Comparison of ENCODE assay signal across 1 cellular context in the genomic region with DNA sequence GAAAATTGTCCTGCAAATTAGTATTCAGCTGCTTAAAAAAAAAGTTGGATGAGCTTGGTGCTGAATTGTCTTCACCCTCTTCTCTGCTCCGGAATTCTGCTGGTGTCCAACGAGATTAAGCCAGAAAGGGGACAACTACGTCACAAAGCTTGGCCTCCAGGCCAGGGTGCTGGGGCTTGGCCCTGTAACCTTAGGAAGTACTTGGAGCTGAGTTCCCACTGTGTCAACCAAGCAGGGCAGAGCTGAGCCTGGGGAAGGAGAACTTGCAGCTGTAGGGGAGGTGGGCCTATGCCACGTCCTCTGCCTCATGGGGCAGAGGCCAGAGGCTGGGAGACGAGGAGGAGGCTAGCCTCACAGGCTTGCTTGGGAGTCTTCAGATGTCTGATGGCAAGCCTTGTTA.
TF ChIP-seq lines count a peak whose summit lies in the region.

No MANE protein-coding gene starts in this region.

TF ChIP-seq in IMR-90, 13 proteins besides CTCF, POLR2A, EP300 and RAD21:
- no peak for TF ChIP-seq MAFK (IDR thresholded peaks at IDR 0.05; ENCODE audit: low read depth, low read length)
- TF ChIP-seq, protein P1, sequence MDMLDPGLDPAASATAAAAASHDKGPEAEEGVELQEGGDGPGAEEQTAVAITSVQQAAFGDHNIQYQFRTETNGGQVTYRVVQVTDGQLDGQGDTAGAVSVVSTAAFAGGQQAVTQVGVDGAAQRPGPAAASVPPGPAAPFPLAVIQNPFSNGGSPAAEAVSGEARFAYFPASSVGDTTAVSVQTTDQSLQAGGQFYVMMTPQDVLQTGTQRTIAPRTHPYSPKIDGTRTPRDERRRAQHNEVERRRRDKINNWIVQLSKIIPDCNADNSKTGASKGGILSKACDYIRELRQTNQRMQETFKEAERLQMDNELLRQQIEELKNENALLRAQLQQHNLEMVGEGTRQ (IDR thresholded peaks at IDR 0.05; ENCODE audit: low read depth, low read length) = no peak
- TF ChIP-seq CHD1 (IDR thresholded peaks at IDR 0.05; ENCODE audit: low read depth, low read length) = no peak
- no peak for TF ChIP-seq FOS (IDR thresholded peaks at IDR 0.05; ENCODE audit: low read depth, low read length)
- TF ChIP-seq RCOR1 (IDR thresholded peaks at IDR 0.05; ENCODE audit: insufficient replicate concordance, low read length) = no peak
- TF ChIP-seq RFX5 (IDR thresholded peaks at IDR 0.05; ENCODE audit: low read depth, low read length) = no peak
- TF ChIP-seq NFE2L2 (IDR thresholded peaks at IDR 0.05; ENCODE audit: low read depth, low read length) = no peak
- TF ChIP-seq MXI1 (IDR thresholded peaks at IDR 0.05; ENCODE audit: borderline replicate concordance, low read depth, low read length) = no peak
- TF ChIP-seq CEBPB (IDR thresholded peaks at IDR 0.05; ENCODE audit: low read depth, low read length) = no peak
- no peak for TF ChIP-seq BHLHE40 (IDR thresholded peaks at IDR 0.05; ENCODE audit: low read depth, low read length)
- TF ChIP-seq, protein P2, sequence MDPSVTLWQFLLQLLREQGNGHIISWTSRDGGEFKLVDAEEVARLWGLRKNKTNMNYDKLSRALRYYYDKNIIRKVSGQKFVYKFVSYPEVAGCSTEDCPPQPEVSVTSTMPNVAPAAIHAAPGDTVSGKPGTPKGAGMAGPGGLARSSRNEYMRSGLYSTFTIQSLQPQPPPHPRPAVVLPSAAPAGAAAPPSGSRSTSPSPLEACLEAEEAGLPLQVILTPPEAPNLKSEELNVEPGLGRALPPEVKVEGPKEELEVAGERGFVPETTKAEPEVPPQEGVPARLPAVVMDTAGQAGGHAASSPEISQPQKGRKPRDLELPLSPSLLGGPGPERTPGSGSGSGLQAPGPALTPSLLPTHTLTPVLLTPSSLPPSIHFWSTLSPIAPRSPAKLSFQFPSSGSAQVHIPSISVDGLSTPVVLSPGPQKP (IDR thresholded peaks at IDR 0.05; ENCODE audit: borderline replicate concordance, low read depth, low read length) = no peak
- TF ChIP-seq SMC3 (IDR thresholded peaks at IDR 0.05; ENCODE audit: low read depth, low read length) = no peak
- no peak for TF ChIP-seq MAZ (IDR thresholded peaks at IDR 0.05; ENCODE audit: borderline replicate concordance, low read depth, low read length)
